In the genomic region with DNA sequence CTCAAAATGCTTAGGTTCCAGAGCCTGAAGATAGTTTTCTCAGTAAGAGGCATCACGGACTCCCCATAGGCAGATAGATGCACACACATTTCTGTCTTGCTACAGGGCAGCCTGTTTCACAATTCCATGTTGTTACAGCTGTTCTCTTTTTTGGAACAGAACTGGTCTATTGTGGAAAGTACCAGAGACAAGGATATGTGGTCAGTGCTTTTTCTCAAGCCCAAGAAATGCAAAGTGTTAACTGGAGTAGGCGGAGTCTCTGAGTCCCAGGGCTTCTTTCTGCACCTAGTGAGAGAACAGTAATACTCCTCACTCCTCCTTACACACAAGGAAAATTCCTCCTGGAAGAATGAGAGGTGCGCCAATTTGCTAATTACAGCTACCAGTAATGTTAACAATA, we compare ENCODE assay signal across 19 cellular contexts.
DNase-seq lines count a peak whose midpoint lies in the region; ATAC-seq, FAIRE-seq and TF ChIP-seq lines count a peak whose summit lies in the region.
"Had no signal": no experiment of that assay in that cellular context is flagged by ENCODE, and none has a peak within 500 bp of the region (broad histone marks: within the 10 kb centered on the region; RNA-seq: fewer than 3 reads in every experiment).

No MANE protein-coding gene starts in this region.

- no peak for TF ChIP-seq CTCF in astrocyte (IDR thresholded peaks at IDR 0.05; ENCODE audit: insufficient read depth, low read depth, low read length)

- no peak for FAIRE-seq in astrocyte (lab: Jason Lieb, UNC)
- FAIRE-seq: bronchial epithelial cell, endometrium, H1 had no signal

- DNase-seq in astrocyte (ENCODE audit: low read depth) (no peak), iris pigment epithelial cell (ENCODE audit: low read depth) (peak; percentile 3), skeletal muscle cell (ENCODE audit: low read depth) (peak; percentile 12), iPS-NIHi7 (ENCODE audit: extremely low spot score) (no peak), H7 (no peak)
- DNase-seq in effector memory CD4-positive, alpha-beta T cell, result no peak
- DNase-seq: activated naive CD4-positive, alpha-beta T cell; CD8-positive, alpha-beta memory T cell; EL; naive thymus-derived CD4-positive, alpha-beta T cell; NCI-H1694; SHP77 treated with DMSO at 0.1 percent for 48 hours; stimulated activated CD4-positive, alpha-beta T cell treated with anti-CD3 and anti-CD28 coated beads, Interleukin-4, amount 100 ng/mL, for 1 hour had no signal

- H3K4me3 Mint-ChIP-seq in astrocyte (ENCODE audit: unreplicated experiment), result no peak overlapping the region
- H3K4me3 Mint-ChIP-seq: CD8-positive, alpha-beta memory T cell; naive thymus-derived CD4-positive, alpha-beta T cell had no signal

- H3K27ac ChIP-seq in astrocyte (ENCODE audit: low read depth, low read length), result no peak overlapping the region
- peak overlapping the region; percentile 3 to 7 for H3K27ac ChIP-seq in esophagus (ENCODE audit: low read depth in 2 of 2, low read length in 1 of 2)
- H3K27ac ChIP-seq in effector memory CD4-positive, alpha-beta T cell (ENCODE audit: insufficient read depth, low read length, poor library complexity, severe bottlenecking), result no peak overlapping the region

- H3K27me3 Mint-ChIP-seq in astrocyte (ENCODE audit: low read depth, unreplicated experiment), result no peaks in the 10 kb centered on the region

- H3K36me3 ChIP-seq in astrocyte (ENCODE audit: insufficient read depth, low read length) (no peaks in the 10 kb centered on the region), esophagus (ENCODE audit: control insufficient read depth in 2 of 2, insufficient read depth in 2 of 2, low read length in 1 of 2) (no peaks in the 10 kb centered on the region), H7 (replicated peaks; ENCODE audit: control insufficient read depth, insufficient read depth, low read length) (no peaks in the 10 kb centered on the region)
- no peaks in the 10 kb centered on the region for H3K36me3 ChIP-seq in effector memory CD4-positive, alpha-beta T cell (ENCODE audit: control insufficient read depth, insufficient read depth, low read length)

- H3K9me3 ChIP-seq in astrocyte (ENCODE audit: insufficient read depth, low read depth, low read length), result no peaks in the 10 kb centered on the region
- no peaks in the 10 kb centered on the region for H3K9me3 ChIP-seq in esophagus (ENCODE audit: control insufficient read depth in 2 of 2, insufficient read depth in 1 of 2, low read depth in 1 of 2, low read length in 1 of 2)
- H3K9me3 ChIP-seq in effector memory CD4-positive, alpha-beta T cell (ENCODE audit: control insufficient read depth, low read length), result no peaks in the 10 kb centered on the region

- H3K4me1 ChIP-seq in astrocyte (ENCODE audit: insufficient read depth, low read length), result no peaks in the 10 kb centered on the region
- peaks cover 0 to 2% of the 10 kb centered on the region in 2 donors for H3K4me1 ChIP-seq in esophagus (ENCODE audit: control insufficient read depth in 2 of 2, insufficient read depth in 2 of 2, low read length in 1 of 2)
- no peaks in the 10 kb centered on the region for H3K4me1 ChIP-seq in effector memory CD4-positive, alpha-beta T cell (ENCODE audit: control insufficient read depth, insufficient read depth, low read length, poor library complexity, severe bottlenecking)

- no peaks in the 10 kb centered on the region for H4K20me1 ChIP-seq in astrocyte (ENCODE audit: insufficient read depth, low read length)

- H2AFZ ChIP-seq in astrocyte (ENCODE audit: low read depth, low read length), result no peak overlapping the region

- no peaks in the 10 kb centered on the region for H3K36me3 Mint-ChIP-seq in astrocyte (ENCODE audit: low read depth, unreplicated experiment)
- H3K36me3 Mint-ChIP-seq: CD8-positive, alpha-beta memory T cell; naive thymus-derived CD4-positive, alpha-beta T cell had no signal

- no peaks in the 10 kb centered on the region for H3K27me3 ChIP-seq in astrocyte (ENCODE audit: insufficient read depth, low read length)
- no peaks in the 10 kb centered on the region for H3K27me3 ChIP-seq in esophagus (ENCODE audit: control insufficient read depth in 1 of 2, insufficient read depth in 2 of 2, low read length in 2 of 2)
- H3K27me3 ChIP-seq in effector memory CD4-positive, alpha-beta T cell (replicated peaks; ENCODE audit: control insufficient read depth, insufficient read depth, low read length, poor library complexity, severe bottlenecking), result no peaks in the 10 kb centered on the region
- H3K27me3 ChIP-seq in H7 (ENCODE audit: control insufficient read depth, insufficient read depth, low read length), result no peaks in the 10 kb centered on the region

- H3K4me2 ChIP-seq in astrocyte (ENCODE audit: low read length), result peak overlapping the region; percentile 48

- H3K27ac Mint-ChIP-seq in astrocyte (ENCODE audit: unreplicated experiment), result no peak overlapping the region
- H3K27ac Mint-ChIP-seq: CD8-positive, alpha-beta memory T cell; naive thymus-derived CD4-positive, alpha-beta T cell had no signal

- WGBS in esophagus, 2 donors, result 64 to 75% methylated on average over 3 of the region's 3 CpGs

- peaks cover 2% of the 10 kb centered on the region for H3K9me3 Mint-ChIP-seq in astrocyte (ENCODE audit: unreplicated experiment)

- no peak overlapping the region for H3K9ac ChIP-seq in astrocyte (ENCODE audit: low read length)

- no peaks in the 10 kb centered on the region for H3K4me1 Mint-ChIP-seq in astrocyte (ENCODE audit: low read depth, unreplicated experiment)
- H3K4me1 Mint-ChIP-seq: CD8-positive, alpha-beta memory T cell; naive thymus-derived CD4-positive, alpha-beta T cell had no signal

- H3K4me3 ChIP-seq in astrocyte (ENCODE audit: insufficient read depth, low read depth, low read length) (no peak overlapping the region), esophagus (ENCODE audit: low read depth in 1 of 2, low read length in 2 of 2) (no peak overlapping the region), skeletal muscle cell (ENCODE audit: low read depth, low read length) (no peak overlapping the region), H7 (ENCODE audit: insufficient read depth, low read depth, low read length) (no peak overlapping the region)
- H3K4me3 ChIP-seq in effector memory CD4-positive, alpha-beta T cell (ENCODE audit: insufficient read depth, low read depth, low read length, poor library complexity, severe bottlenecking), result no peak overlapping the region

- no peaks in the 10 kb centered on the region for H3K79me2 ChIP-seq in astrocyte (ENCODE audit: insufficient read depth, low read length)

- ATAC-seq in GM18498 (IDR thresholded peaks at IDR 0.05; ENCODE audit: unreplicated experiment), result no peak
- ATAC-seq: activated CD4-positive, CD25-positive, alpha-beta regulatory T cell treated with anti-CD3 and anti-CD28 coated beads, Interleukin-2, amount 50 U/mL, for 24 hours; naive thymus-derived CD4-positive, alpha-beta T cell had no signal

Comparison
In these comparisons a context has a peak if more than half of its experiments do, and no peak if none do; other contexts are left out.
1. DNase-seq: peak in iris pigment epithelial cell (single experiment) and skeletal muscle cell (single experiment); none in astrocyte (single experiment), effector memory CD4-positive, alpha-beta T cell (0 of 3), iPS-NIHi7 (single experiment) and H7 (single experiment).
2. H3K27ac ChIP-seq: peak in esophagus (2 of 2); none in astrocyte (single experiment) and effector memory CD4-positive, alpha-beta T cell (single experiment).